ENCODE assay signal across 11 cellular contexts in the genomic region with DNA sequence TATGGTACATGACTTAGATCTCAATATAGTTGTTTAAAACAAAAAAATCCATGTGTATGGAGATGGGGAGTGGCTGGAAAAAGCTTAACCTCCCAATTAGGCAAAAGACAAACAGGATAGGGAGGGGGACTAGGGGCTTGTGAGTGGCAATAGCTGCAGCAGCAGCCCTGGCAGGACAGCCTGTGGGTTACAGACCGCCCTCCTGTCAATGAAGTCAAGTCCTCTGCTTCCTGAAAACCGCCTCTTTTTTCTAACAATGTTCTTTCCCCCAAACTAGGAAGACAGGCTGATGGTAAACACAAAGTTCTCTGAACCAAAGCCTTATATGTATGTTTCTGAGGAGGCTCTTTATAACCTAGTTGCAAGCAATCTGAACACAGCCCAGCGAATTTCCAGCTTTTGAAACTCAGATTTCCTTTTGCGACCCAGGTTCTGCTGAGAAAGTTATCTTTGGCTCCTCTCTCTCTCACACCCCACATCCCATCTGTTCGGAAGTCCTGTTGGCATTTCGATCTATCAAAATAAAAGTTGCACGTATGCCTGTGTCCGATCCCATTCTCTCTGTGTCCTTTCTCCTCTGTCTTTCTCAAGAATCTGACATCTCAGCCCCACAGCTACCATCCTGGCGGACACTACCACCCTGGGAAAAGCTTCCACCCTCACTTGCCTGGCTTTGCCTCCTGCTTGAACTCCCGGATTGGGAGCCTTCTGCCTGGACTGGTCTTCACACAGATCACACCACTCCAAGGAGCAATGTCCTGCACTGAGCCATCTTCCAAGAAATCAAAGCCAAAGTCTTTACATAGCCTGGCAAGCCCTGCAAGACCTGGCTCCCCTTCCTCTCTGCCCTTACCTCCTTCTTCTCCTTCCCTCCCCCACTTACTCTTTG. TPM values are rescaled to one million over a fixed set of nuclear protein-coding genes. Genes with fewer than 3 reads are reported as not detected.
DNase-seq lines count a peak whose midpoint lies in the region; ATAC-seq, FAIRE-seq and TF ChIP-seq lines count a peak whose summit lies in the region.
"Had no signal": no experiment of that assay in that cellular context is flagged by ENCODE, and none has a peak within 500 bp of the region (broad histone marks: within the 10 kb centered on the region; RNA-seq: fewer than 3 reads in every experiment).

No MANE protein-coding gene starts in this region.

- H4K20me1 ChIP-seq in GM23338 (replicated peaks; ENCODE audit: insufficient read depth), result no peaks in the 10 kb centered on the region

- TF ChIP-seq CTCF in GM23338 (conservative IDR thresholded peaks at IDR 0.05; ENCODE audit: low read depth in 2 of 2) (no peak), kidney (IDR thresholded peaks at IDR 0.05; ENCODE audit: borderline replicate concordance, extremely low read depth, insufficient read depth) (no peak), foreskin fibroblast (IDR thresholded peaks at IDR 0.05; ENCODE audit: low read depth, low read length) (no peak)

- no peak overlapping the region for H3K4me3 ChIP-seq in GM23338
- peak overlapping the region in 1 of 2 donors; percentile 37 for H3K4me3 ChIP-seq in kidney (ENCODE audit: low read length in 2 of 2)
- peak overlapping the region; percentile 22 to 57 (median 49) for H3K4me3 ChIP-seq in skeletal muscle tissue (ENCODE audit: low read length in 3 of 3)
- no peak overlapping the region for H3K4me3 ChIP-seq in foreskin fibroblast (ENCODE audit: low read depth in 1 of 2, low read length in 2 of 2)

- no peaks in the 10 kb centered on the region for H3K4me1 ChIP-seq in GM23338 (ENCODE audit: insufficient read depth)
- peaks cover 14 to 18% of the 10 kb centered on the region in 2 donors for H3K4me1 ChIP-seq in kidney (ENCODE audit: control insufficient read depth in 1 of 2, insufficient read depth in 1 of 2, low read depth in 1 of 2, low read length in 2 of 2)
- H3K4me1 ChIP-seq in skeletal muscle tissue (ENCODE audit: control insufficient read depth in 3 of 3, insufficient read depth in 3 of 3, low read length in 3 of 3), result peaks cover 19 to 35% (median 19%) of the 10 kb centered on the region in 3 donors

- H3K9ac ChIP-seq in kidney (ENCODE audit: low read length in 2 of 2) (peak overlapping the region in 1 of 2 donors; percentile 34), skeletal muscle tissue (ENCODE audit: low read depth in 1 of 3, low read length in 3 of 3) (peak overlapping the region; percentile 10 to 58 (median 44))

- H2AFZ ChIP-seq in GM23338, result no peak overlapping the region

- no peak overlapping the region; the same call in 1 of the 2 replicates for H3K27ac ChIP-seq in GM23338 (ENCODE audit: low read depth)
- H3K27ac ChIP-seq in kidney (ENCODE audit: low read depth in 2 of 2, low read length in 2 of 2), result peak overlapping the region; percentile 25 to 62
- peak overlapping the region; percentile 67 for H3K27ac ChIP-seq in skeletal muscle tissue (ENCODE audit: low read depth, low read length)

- ATAC-seq in GM23338, result peak; percentile 29; the same call in 2 of the 3 replicates
- no peak for ATAC-seq in GM21529 (IDR thresholded peaks at IDR 0.05; ENCODE audit: unreplicated experiment)

- no peaks in the 10 kb centered on the region for H3K27me3 Mint-ChIP-seq in GM23338 (ENCODE audit: insufficient read depth, low read depth, poor library complexity)

- FAIRE-seq in kidney (lab: Jason Lieb, UNC), result no peak

- intact Hi-C loops in kidney (cut with DNase I), result no loop called here

- H3K79me2 ChIP-seq in GM23338 (replicated peaks; ENCODE audit: insufficient read depth), result no peaks in the 10 kb centered on the region; the same call in 1 of the 2 replicates

- peaks cover 4% of the 10 kb centered on the region; the same call in 1 of the 3 replicates for H3K9me3 Mint-ChIP-seq in GM23338
- H3K9me3 Mint-ChIP-seq: neural crest cell had no signal

- peaks cover 17% of the 10 kb centered on the region for H3K4me1 Mint-ChIP-seq in GM23338
- H3K4me1 Mint-ChIP-seq: CD4-positive, CD25-positive, alpha-beta regulatory T cell had no signal

- no peaks in the 10 kb centered on the region for H3K9me2 ChIP-seq in GM23338 (ENCODE audit: insufficient read depth)

- no peak overlapping the region for H3K4me3 Mint-ChIP-seq in GM23338
- H3K4me3 Mint-ChIP-seq: CD4-positive, CD25-positive, alpha-beta regulatory T cell; neural crest cell had no signal

- H3K9me3 ChIP-seq in kidney (ENCODE audit: control insufficient read depth in 1 of 2, low read length in 2 of 2) (no peaks in the 10 kb centered on the region), skeletal muscle tissue (ENCODE audit: control insufficient read depth in 3 of 3, low read length in 3 of 3) (no peaks in the 10 kb centered on the region)

- H3K36me3 ChIP-seq in GM23338 (ENCODE audit: insufficient read depth), result no peaks in the 10 kb centered on the region
- H3K36me3 ChIP-seq in kidney (ENCODE audit: control insufficient read depth in 1 of 2, insufficient read depth in 2 of 2, low read length in 2 of 2), result no peaks in the 10 kb centered on the region
- H3K36me3 ChIP-seq in skeletal muscle tissue (ENCODE audit: control insufficient read depth in 3 of 3, insufficient read depth in 3 of 3, low read length in 3 of 3), result no peaks in the 10 kb centered on the region

- peaks cover 8% of the 10 kb centered on the region; the same call in 1 of the 3 replicates for H3K36me3 Mint-ChIP-seq in GM23338 (ENCODE audit: low read depth)
- H3K36me3 Mint-ChIP-seq: CD4-positive, CD25-positive, alpha-beta regulatory T cell had no signal

- H3K27ac Mint-ChIP-seq in GM23338, result peak overlapping the region; percentile 42; the same call in 1 of the 2 replicates
- H3K27ac Mint-ChIP-seq: CD4-positive, CD25-positive, alpha-beta regulatory T cell had no signal

- no peaks in the 10 kb centered on the region for H3K27me3 ChIP-seq in GM23338 (ENCODE audit: insufficient read depth)
- no peaks in the 10 kb centered on the region for H3K27me3 ChIP-seq in skeletal muscle tissue (ENCODE audit: control insufficient read depth in 3 of 3, insufficient read depth in 3 of 3, low read length in 3 of 3)

- no peaks in the 10 kb centered on the region for H3F3A ChIP-seq in GM23338 (replicated peaks; ENCODE audit: low read depth)

- H3K4me2 ChIP-seq in GM23338, result no peak overlapping the region; the same call in 1 of the 2 replicates

- DNase-seq in GM23338 (ENCODE audit: low spot score), result no peak
- peak; percentile 55 for DNase-seq in brain pericyte (ENCODE audit: low read depth, low spot score)
- DNase-seq in kidney, result no peak
- DNase-seq in C1 segment of cervical spinal cord (lab: John Stamatoyannopoulos, UW), result no peak
- no peak for DNase-seq in NCI-H2196 treated with DMSO at 0.1 percent for 48 hours (lab: John Stamatoyannopoulos, UW; ENCODE audit: unreplicated experiment)
- no peak for DNase-seq in foreskin fibroblast
- DNase-seq: CD4-positive, CD25-positive, alpha-beta regulatory T cell; NCI-H1048 had no signal

TF ChIP-seq in GM23338, 12 proteins besides CTCF, POLR2A, EP300 and RAD21:
- no peak for TF ChIP-seq ZNF114 (CRISPR knock-in tag; IDR thresholded peaks at IDR 0.05)
- TF ChIP-seq ZNF331 (CRISPR knock-in tag; IDR thresholded peaks at IDR 0.05; ENCODE audit: low read depth), result no peak
- no peak for TF ChIP-seq CREB1 (CRISPR knock-in tag; IDR thresholded peaks at IDR 0.05; ENCODE audit: low read depth)
- TF ChIP-seq NANOG (IDR thresholded peaks at IDR 0.05; ENCODE audit: borderline replicate concordance), result no peak
- no peak for TF ChIP-seq POLR2AphosphoS5 (IDR thresholded peaks at IDR 0.05; ENCODE audit: low read depth)
- no peak for TF ChIP-seq EZH2phosphoT487 (IDR thresholded peaks at IDR 0.05; ENCODE audit: unreplicated experiment)
- TF ChIP-seq, protein P1, sequence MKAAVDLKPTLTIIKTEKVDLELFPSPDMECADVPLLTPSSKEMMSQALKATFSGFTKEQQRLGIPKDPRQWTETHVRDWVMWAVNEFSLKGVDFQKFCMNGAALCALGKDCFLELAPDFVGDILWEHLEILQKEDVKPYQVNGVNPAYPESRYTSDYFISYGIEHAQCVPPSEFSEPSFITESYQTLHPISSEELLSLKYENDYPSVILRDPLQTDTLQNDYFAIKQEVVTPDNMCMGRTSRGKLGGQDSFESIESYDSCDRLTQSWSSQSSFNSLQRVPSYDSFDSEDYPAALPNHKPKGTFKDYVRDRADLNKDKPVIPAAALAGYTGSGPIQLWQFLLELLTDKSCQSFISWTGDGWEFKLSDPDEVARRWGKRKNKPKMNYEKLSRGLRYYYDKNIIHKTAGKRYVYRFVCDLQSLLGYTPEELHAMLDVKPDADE (IDR thresholded peaks at IDR 0.05), result no peak
- no peak for TF ChIP-seq JUNB (IDR thresholded peaks at IDR 0.05; ENCODE audit: unreplicated experiment)
- no peak for TF ChIP-seq REST (IDR thresholded peaks at IDR 0.05; ENCODE audit: unreplicated experiment)

RNA-seq across cellular contexts. Expression of gene ATP8B1, which starts 10.1 kb away (rescaled TPM):
- total RNA-seq in GM23338 (2014; rRNA removed; shearing (Covaris generic)), result 3.0 and 3.9 TPM in 2 replicates
- polyA plus RNA-seq in GM23338 (2016; fragmentation: Nextera tagmentation; extraction: Ambion mirVana) (1.0 and 1.7 TPM in 2 replicates), kidney (ENCODE audit: insufficient read depth, low read depth, low replicate concordance) (5.2 TPM)
- total RNA-seq in kidney (40.8 TPM), skeletal muscle tissue (4.7 TPM)
- total RNA-seq: CD4-positive, CD25-positive, alpha-beta regulatory T cell had no signal

Comparison
In these comparisons a context has a peak if more than half of its experiments do, and no peak if none do; other contexts are left out.
1. H3K4me3 ChIP-seq: peak in skeletal muscle tissue (3 of 3); none in GM23338 (single experiment) and foreskin fibroblast (0 of 2).